Comparison of ENCODE assay signal across 1 cellular context in the genomic region with DNA sequence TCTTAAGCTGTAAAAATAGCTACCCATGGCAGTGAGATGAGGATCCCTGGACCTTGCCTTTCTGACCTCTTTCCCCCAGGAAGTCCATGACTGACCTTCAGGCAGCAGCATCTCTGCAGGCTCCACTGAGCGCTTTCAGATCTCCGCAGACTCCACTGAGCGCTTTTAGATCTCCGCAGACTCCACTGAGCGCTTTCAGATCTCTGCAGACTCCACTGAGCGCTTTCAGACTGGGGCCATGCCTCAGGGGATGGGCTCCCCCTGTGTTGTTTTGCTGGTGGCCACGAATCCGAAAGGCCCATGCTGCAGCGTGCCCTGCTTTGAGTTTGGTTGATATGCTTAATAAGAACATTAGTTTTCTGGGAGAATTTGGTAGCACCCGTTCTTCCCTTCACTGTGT.
TF ChIP-seq lines count a peak whose summit lies in the region.

No MANE protein-coding gene starts in this region.

TF ChIP-seq in liver, 16 proteins besides CTCF, POLR2A, EP300 and RAD21:
- TF ChIP-seq NR2F2 (IDR thresholded peaks at IDR 0.05) (no peak), HNF4G (IDR thresholded peaks at IDR 0.05) (no peak), YY1 (IDR thresholded peaks at IDR 0.05) (no peak), JUND (IDR thresholded peaks at IDR 0.05) (no peak), RXRA (IDR thresholded peaks at IDR 0.05) (no peak), FOXA1 (IDR thresholded peaks at IDR 0.05) (no peak), HNF4A (conservative IDR thresholded peaks at IDR 0.05) (peak; percentile 20 to 34)
- TF ChIP-seq, protein P1, sequence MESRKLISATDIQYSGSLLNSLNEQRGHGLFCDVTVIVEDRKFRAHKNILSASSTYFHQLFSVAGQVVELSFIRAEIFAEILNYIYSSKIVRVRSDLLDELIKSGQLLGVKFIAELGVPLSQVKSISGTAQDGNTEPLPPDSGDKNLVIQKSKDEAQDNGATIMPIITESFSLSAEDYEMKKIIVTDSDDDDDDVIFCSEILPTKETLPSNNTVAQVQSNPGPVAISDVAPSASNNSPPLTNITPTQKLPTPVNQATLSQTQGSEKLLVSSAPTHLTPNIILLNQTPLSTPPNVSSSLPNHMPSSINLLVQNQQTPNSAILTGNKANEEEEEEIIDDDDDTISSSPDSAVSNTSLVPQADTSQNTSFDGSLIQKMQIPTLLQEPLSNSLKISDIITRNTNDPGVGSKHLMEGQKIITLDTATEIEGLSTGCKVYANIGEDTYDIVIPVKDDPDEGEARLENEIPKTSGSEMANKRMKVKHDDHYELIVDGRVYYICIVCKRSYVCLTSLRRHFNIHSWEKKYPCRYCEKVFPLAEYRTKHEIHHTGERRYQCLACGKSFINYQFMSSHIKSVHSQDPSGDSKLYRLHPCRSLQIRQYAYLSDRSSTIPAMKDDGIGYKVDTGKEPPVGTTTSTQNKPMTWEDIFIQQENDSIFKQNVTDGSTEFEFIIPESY (IDR thresholded peaks at IDR 0.05): peak; percentile 30
- TF ChIP-seq, protein P2, sequence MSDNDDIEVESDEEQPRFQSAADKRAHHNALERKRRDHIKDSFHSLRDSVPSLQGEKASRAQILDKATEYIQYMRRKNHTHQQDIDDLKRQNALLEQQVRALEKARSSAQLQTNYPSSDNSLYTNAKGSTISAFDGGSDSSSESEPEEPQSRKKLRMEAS (IDR thresholded peaks at IDR 0.05): no peak
- TF ChIP-seq, protein P3, sequence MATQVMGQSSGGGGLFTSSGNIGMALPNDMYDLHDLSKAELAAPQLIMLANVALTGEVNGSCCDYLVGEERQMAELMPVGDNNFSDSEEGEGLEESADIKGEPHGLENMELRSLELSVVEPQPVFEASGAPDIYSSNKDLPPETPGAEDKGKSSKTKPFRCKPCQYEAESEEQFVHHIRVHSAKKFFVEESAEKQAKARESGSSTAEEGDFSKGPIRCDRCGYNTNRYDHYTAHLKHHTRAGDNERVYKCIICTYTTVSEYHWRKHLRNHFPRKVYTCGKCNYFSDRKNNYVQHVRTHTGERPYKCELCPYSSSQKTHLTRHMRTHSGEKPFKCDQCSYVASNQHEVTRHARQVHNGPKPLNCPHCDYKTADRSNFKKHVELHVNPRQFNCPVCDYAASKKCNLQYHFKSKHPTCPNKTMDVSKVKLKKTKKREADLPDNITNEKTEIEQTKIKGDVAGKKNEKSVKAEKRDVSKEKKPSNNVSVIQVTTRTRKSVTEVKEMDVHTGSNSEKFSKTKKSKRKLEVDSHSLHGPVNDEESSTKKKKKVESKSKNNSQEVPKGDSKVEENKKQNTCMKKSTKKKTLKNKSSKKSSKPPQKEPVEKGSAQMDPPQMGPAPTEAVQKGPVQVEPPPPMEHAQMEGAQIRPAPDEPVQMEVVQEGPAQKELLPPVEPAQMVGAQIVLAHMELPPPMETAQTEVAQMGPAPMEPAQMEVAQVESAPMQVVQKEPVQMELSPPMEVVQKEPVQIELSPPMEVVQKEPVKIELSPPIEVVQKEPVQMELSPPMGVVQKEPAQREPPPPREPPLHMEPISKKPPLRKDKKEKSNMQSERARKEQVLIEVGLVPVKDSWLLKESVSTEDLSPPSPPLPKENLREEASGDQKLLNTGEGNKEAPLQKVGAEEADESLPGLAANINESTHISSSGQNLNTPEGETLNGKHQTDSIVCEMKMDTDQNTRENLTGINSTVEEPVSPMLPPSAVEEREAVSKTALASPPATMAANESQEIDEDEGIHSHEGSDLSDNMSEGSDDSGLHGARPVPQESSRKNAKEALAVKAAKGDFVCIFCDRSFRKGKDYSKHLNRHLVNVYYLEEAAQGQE (IDR thresholded peaks at IDR 0.05): no peak
